24 cellular contexts compared by ENCODE assay signal in genomic region chr1:218616681-218617080, GRCh38.
DNase-seq lines count a peak whose midpoint lies in the region; ATAC-seq, FAIRE-seq and TF ChIP-seq lines count a peak whose summit lies in the region.
"Had no signal": no experiment of that assay in that cellular context is flagged by ENCODE, and none has a peak within 500 bp of the region (broad histone marks: within the 10 kb centered on the region; RNA-seq: fewer than 3 reads in every experiment).

No MANE protein-coding gene starts in this region.

- H3K4me2 ChIP-seq in HepG2 (ENCODE audit: low read depth, low read length) = no peak overlapping the region
- H3K4me2 ChIP-seq: BLaER1 treated with 17β-estradiol and CSF1 and Interleukin-3, amounts not matched to agents 10 nM and 100 nM had no signal

- intact Hi-C loops in Panc1 (cut with micrococcal nuclease; ENCODE audit: unreplicated experiment) (no loop called here), HepG2 (cut with micrococcal nuclease; ENCODE audit: unreplicated experiment) (no loop called here)

- no peaks in the 10 kb centered on the region for H3K79me2 ChIP-seq in HepG2 (ENCODE audit: insufficient read depth, low read length)

- in situ Hi-C loops in Panc1 (cut with HindIII; ENCODE audit: low pct_unique_long_range_greater_than_20kb, low sequenced_read_pairs) (no loop called here), HepG2 (cut with HindIII; ENCODE audit: extremely low pct_ligation_motif_present, low pct_unique_long_range_greater_than_20kb) (no loop called here)

- CTCF ChIA-PET in Panc1 (lab: Charles Lee) (no interaction called here), HepG2 (lab: Yijun Ruan, JAX; ENCODE audit: low intra/inter-chr PET ratio, low total read pairs) (no interaction called here)

- no TSS peak for BruUV-seq in Panc1 (replicated peaks; lab: Mats Ljungman, UMichigan)
- BruUV-seq in HepG2 (replicated peaks; lab: Mats Ljungman, UMichigan) = no TSS peak

- H3K36me3 ChIP-seq in Panc1 (ENCODE audit: control insufficient read depth, insufficient read depth, low read length) (no peaks in the 10 kb centered on the region), HepG2 (replicated peaks in 1 of 2; ENCODE audit: control insufficient read depth in 1 of 2, insufficient read depth in 2 of 2, low read length in 2 of 2) (no peaks in the 10 kb centered on the region)
- H3K36me3 ChIP-seq: BLaER1 treated with 17β-estradiol and CSF1 and Interleukin-3, amounts not matched to agents 10 nM and 100 nM; HAP-1 had no signal

- 55% methylated on average over 1 of the region's 1 CpG for WGBS in HepG2 (ENCODE audit: low lambda C conversion rate)

- TF ChIP-seq EP300 in HepG2 (IDR thresholded peaks at IDR 0.05; ENCODE audit: low read depth in 2 of 2, low read length in 2 of 2) (no peak), HepG2 (CRISPR knock-in tag; IDR thresholded peaks at IDR 0.05; ENCODE audit: borderline replicate concordance) (no peak)

- H3K4me1 ChIP-seq in Panc1 (ENCODE audit: control insufficient read depth, insufficient read depth, low read length) (peaks cover 3% of the 10 kb centered on the region; the same call in 1 of the 2 replicates), HepG2 (ENCODE audit: insufficient read depth, low read length) (no peaks in the 10 kb centered on the region; the same call in 1 of the 2 replicates)
- H3K4me1 ChIP-seq: BLaER1 treated with 17β-estradiol and CSF1 and Interleukin-3, amounts not matched to agents 10 nM and 100 nM had no signal

- TF ChIP-seq POLR2A in HepG2 (IDR thresholded peaks at IDR 0.05; ENCODE audit: insufficient read depth in 1 of 2, low read depth in 2 of 2, low read length in 2 of 2) = no peak

- TF ChIP-seq CTCF in Panc1 (IDR thresholded peaks at IDR 0.05) = no peak
- no peak for TF ChIP-seq CTCF in GM20000 (IDR thresholded peaks at IDR 0.05; ENCODE audit: extremely low read depth, missing control alignments)
- TF ChIP-seq CTCF in HepG2 (CRISPR knock-in tag; IDR thresholded peaks at IDR 0.05) = no peak

- H3K4me3 ChIP-seq in Panc1 (ENCODE audit: low read depth in 2 of 2, low read length in 2 of 2) (no peak overlapping the region), HepG2 (replicated peaks in 1 of 3; ENCODE audit: insufficient read depth in 1 of 3, low read depth in 2 of 3, low read length in 3 of 3) (no peak overlapping the region)
- H3K4me3 ChIP-seq: BLaER1 treated with 17β-estradiol and CSF1 and Interleukin-3, amounts not matched to agents 10 nM and 100 nM; GM23248; HAP-1 had no signal

- DNase-seq in Daoy (ENCODE audit: low read depth) (peak; percentile 12), Panc1 (ENCODE audit: low read depth, low spot score) (no peak), dermis blood vessel endothelial cell (peak; percentile 2), glomerular visceral epithelial cell (ENCODE audit: extremely low spot score) (peak; percentile 17), GM20000 (ENCODE audit: low spot score) (no peak), NCI-H2081 (lab: John Stamatoyannopoulos, UW) (no peak), HepG2 (ENCODE audit: low spot score) (no peak)
- DNase-seq: CD8-positive, alpha-beta T cell; DMS79 treated with DMSO at 0.1 percent for 48 hours; GDM1; GM23248; Karpas-422; MM.1S; NCI-H1092 treated with DMSO at 0.1 percent for 48 hours; NCI-H146; NCI-H2029 treated with DMSO at 0.1 percent for 48 hours; NCI-H2171 treated with DMSO at 0.1 percent for 48 hours; NCI-H748 treated with DMSO at 0.1 percent for 48 hours; NK-92 treated with Interleukin-12 subunit alpha and Interleukin-12 subunit beta, amount 100 ng/mL, for 24 hours had no signal

- H3K27ac ChIP-seq in Panc1 (ENCODE audit: low read length) (0 out of 2 replicates have a peak overlapping the region, but pooled peaks have one; percentile 6), HepG2 (ENCODE audit: extremely low read length, insufficient read depth, low read length) (no peak overlapping the region)
- H3K27ac ChIP-seq: BLaER1 treated with 17β-estradiol and CSF1 and Interleukin-3, amounts not matched to agents 10 nM and 100 nM; GM23248 had no signal

- H2AFZ ChIP-seq in HepG2 (ENCODE audit: low read length) = no peak overlapping the region
- H2AFZ ChIP-seq: GM23248 had no signal

- POLR2A ChIA-PET in Panc1 (lab: Charles Lee) (no interaction called here), HepG2 (lab: Yijun Ruan, JAX) (no interaction called here)

- H3K9me3 ChIP-seq in Panc1 (ENCODE audit: control insufficient read depth, insufficient read depth, low read depth, low read length) (peaks cover 9% of the 10 kb centered on the region; the same call in 1 of the 2 replicates), HepG2 (ENCODE audit: low read length) (no peaks in the 10 kb centered on the region)
- H3K9me3 ChIP-seq: HAP-1 had no signal

- ATAC-seq in Panc1 = no peak
- no peak for ATAC-seq in GM21737 (IDR thresholded peaks at IDR 0.05; ENCODE audit: unreplicated experiment)
- ATAC-seq in HepG2 = no peak
- ATAC-seq: CD8-positive, alpha-beta T cell; Right ventricle myocardium inferior had no signal

- FAIRE-seq in HepG2 (lab: Jason Lieb, UNC) = no peak
- FAIRE-seq: RCC 7860 had no signal

- H3K27me3 ChIP-seq in Panc1 (ENCODE audit: control insufficient read depth, insufficient read depth, low read length) (no peaks in the 10 kb centered on the region), HepG2 (ENCODE audit: control insufficient read depth in 1 of 2, insufficient read depth in 2 of 2, low read length in 2 of 2) (no peaks in the 10 kb centered on the region)
- H3K27me3 ChIP-seq: BLaER1 treated with 17β-estradiol and CSF1 and Interleukin-3, amounts not matched to agents 10 nM and 100 nM had no signal

- no peak for TF ChIP-seq RAD21 in HepG2 (CRISPR knock-in tag; IDR thresholded peaks at IDR 0.05)

- H4K20me1 ChIP-seq in HepG2 (ENCODE audit: insufficient read depth, low read length) = no peaks in the 10 kb centered on the region
- H4K20me1 ChIP-seq: BLaER1 treated with 17β-estradiol and CSF1 and Interleukin-3, amounts not matched to agents 10 nM and 100 nM had no signal

- no peak overlapping the region for H3K9ac ChIP-seq in HepG2 (ENCODE audit: insufficient read depth, low read depth, low read length)
- H3K9ac ChIP-seq: BLaER1 treated with 17β-estradiol and CSF1 and Interleukin-3, amounts not matched to agents 10 nM and 100 nM; GM23248 had no signal

TF ChIP-seq in HepG2, 621 proteins besides CTCF, POLR2A, EP300 and RAD21 (continues in another document):
- TF ChIP-seq ZGPAT (CRISPR knock-in tag; IDR thresholded peaks at IDR 0.05) (no peak), ZNF550 (CRISPR knock-in tag; IDR thresholded peaks at IDR 0.05; ENCODE audit: borderline replicate concordance) (no peak), ZNF646 (CRISPR knock-in tag; IDR thresholded peaks at IDR 0.05) (no peak), ZNF569 (CRISPR knock-in tag; IDR thresholded peaks at IDR 0.05; ENCODE audit: borderline replicate concordance) (no peak), TAF15 (IDR thresholded peaks at IDR 0.05; ENCODE audit: low read depth, low read length, poor library complexity, severe bottlenecking) (no peak), HOXA5 (CRISPR knock-in tag; IDR thresholded peaks at IDR 0.05) (no peak)

Comparison
In these comparisons a context has a peak if more than half of its experiments do, and no peak if none do; other contexts are left out.
1. DNase-seq: peak in Daoy (single experiment), dermis blood vessel endothelial cell (single experiment) and glomerular visceral epithelial cell (single experiment); none in Panc1 (single experiment), GM20000 (single experiment), NCI-H2081 (0 of 2) and HepG2 (single experiment).